ENCODE assay signal across 9 cellular contexts in the genomic region with DNA sequence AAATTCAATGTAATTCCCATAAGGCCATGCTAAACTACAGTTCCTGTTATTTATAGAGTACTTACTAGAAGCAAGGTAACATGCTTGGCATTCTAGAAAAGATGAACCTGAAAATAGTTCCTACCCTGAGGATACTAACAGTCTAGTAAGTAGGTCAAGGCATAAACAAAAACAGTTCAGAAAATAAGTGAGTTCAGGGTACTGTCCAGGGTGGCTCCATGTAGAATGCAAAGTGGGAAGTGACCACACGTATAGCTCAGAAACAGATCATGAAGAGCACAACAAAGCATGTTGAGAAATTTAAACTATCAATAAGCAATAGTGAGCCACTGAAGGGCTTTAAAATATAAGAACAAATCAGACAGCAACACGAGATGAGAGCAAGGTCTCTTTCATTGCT. TPM values are rescaled to one million over a fixed set of nuclear protein-coding genes. Genes with fewer than 3 reads are reported as not detected.
A peak's percentile ranks its signal among the peaks of the same experiment; 100 is the strongest.
DNase-seq lines count a peak whose midpoint lies in the region; TF ChIP-seq lines count a peak whose summit lies in the region.
"Had no signal": no experiment of that assay in that cellular context is flagged by ENCODE, and none has a peak within 500 bp of the region (broad histone marks: within the 10 kb centered on the region; RNA-seq: fewer than 3 reads in every experiment).

No MANE protein-coding gene starts in this region.

- H3K27ac ChIP-seq in GM23248 = no peak overlapping the region
- no peak overlapping the region for H3K27ac ChIP-seq in OCI-LY7 (ENCODE audit: low read depth, low read length, poor library complexity, severe bottlenecking)
- H3K27ac ChIP-seq in osteoblast (ENCODE audit: low read depth, low read length) = no peak overlapping the region
- peak overlapping the region in 2 of 5 donors; percentile 3 to 23 for H3K27ac ChIP-seq in adrenal gland

- no peak for TF ChIP-seq POLR2A in adrenal gland (IDR thresholded peaks at IDR 0.05)

- peaks cover 43% of the 10 kb centered on the region for H3K4me1 Mint-ChIP-seq in chondrocyte (ENCODE audit: low read depth)

- no peaks in the 10 kb centered on the region for H3K9me3 ChIP-seq in GM23248 (ENCODE audit: low read depth)
- H3K9me3 ChIP-seq in OCI-LY7 (ENCODE audit: low read length) = no peaks in the 10 kb centered on the region
- H3K9me3 ChIP-seq in osteoblast (ENCODE audit: low read depth, low read length) = no peaks in the 10 kb centered on the region
- H3K9me3 ChIP-seq in adrenal gland (replicated peaks in 1 of 3) = no peaks in the 10 kb centered on the region

- H3K4me3 ChIP-seq in GM23248 (0 out of 2 replicates have a peak overlapping the region, but pooled peaks have one; percentile 81), OCI-LY7 (ENCODE audit: low read depth, low read length, poor library complexity, severe bottlenecking) (peak overlapping the region; percentile 77), osteoblast (ENCODE audit: insufficient read depth, low read length) (no peak overlapping the region), adrenal gland (no peak overlapping the region)

- H3K4me2 ChIP-seq in GM23248 (ENCODE audit: unreplicated experiment) = peak overlapping the region; percentile 84
- peak overlapping the region; percentile 78 for H3K4me2 ChIP-seq in OCI-LY7 (ENCODE audit: low read length)
- H3K4me2 ChIP-seq in osteoblast (ENCODE audit: insufficient read depth, low read length) = peak overlapping the region; percentile 96

- WGBS in GM23248 (ENCODE audit: low coverage in 1 of 2, low lambda C conversion rate in 2 of 2, missing lambda C conversion rate in 2 of 2), 2 experiments = 38 to 47% methylated on average over 2 of the region's 2 CpGs
- WGBS in adrenal gland, 4 donors = 29 to 49% (median 38%) methylated on average over 2 of the region's 2 CpGs

- no peaks in the 10 kb centered on the region for H3K36me3 Mint-ChIP-seq in chondrocyte (ENCODE audit: low read depth)

- H3K27me3 ChIP-seq in GM23248 (replicated peaks; ENCODE audit: insufficient read depth) (no peaks in the 10 kb centered on the region), osteoblast (ENCODE audit: insufficient read depth, low read length) (no peaks in the 10 kb centered on the region), adrenal gland (no peaks in the 10 kb centered on the region)

- no peaks in the 10 kb centered on the region for H3K9me3 Mint-ChIP-seq in chondrocyte (ENCODE audit: low read depth)

- peak overlapping the region; percentile 85 for H3K4me3 Mint-ChIP-seq in chondrocyte (ENCODE audit: unreplicated experiment)

- CTCF ChIA-PET in OCI-LY7 (lab: Charles Lee; ENCODE audit: unreplicated experiment) = no interaction called here

- no peak for TF ChIP-seq CTCF in OCI-LY7 (conservative IDR thresholded peaks at IDR 0.05; ENCODE audit: low read length)
- no peak for TF ChIP-seq CTCF in chondrocyte (IDR thresholded peaks at IDR 0.05)
- no peak for TF ChIP-seq CTCF in osteoblast (IDR thresholded peaks at IDR 0.05; ENCODE audit: extremely low read depth, low read depth, low read length)
- TF ChIP-seq CTCF in adrenal gland (IDR thresholded peaks at IDR 0.05) = no peak

- peak overlapping the region; percentile 47 for H3K27ac Mint-ChIP-seq in chondrocyte (ENCODE audit: unreplicated experiment)

- H2AFZ ChIP-seq in GM23248 = no peak overlapping the region
- no peak overlapping the region for H2AFZ ChIP-seq in OCI-LY7 (ENCODE audit: low read length)
- H2AFZ ChIP-seq in osteoblast (ENCODE audit: low read length) = no peak overlapping the region

- H4K20me1 ChIP-seq in GM23248 (ENCODE audit: insufficient read depth) = peaks cover 6% of the 10 kb centered on the region; the same call in 1 of the 2 replicates
- peaks cover 14% of the 10 kb centered on the region for H4K20me1 ChIP-seq in OCI-LY7 (ENCODE audit: insufficient read depth, low read length)
- peaks cover 52% of the 10 kb centered on the region for H4K20me1 ChIP-seq in osteoblast (ENCODE audit: insufficient read depth, low read length)

- H3K79me2 ChIP-seq in GM23248 (ENCODE audit: insufficient read depth) = peaks cover 71% of the 10 kb centered on the region
- H3K79me2 ChIP-seq in OCI-LY7 (ENCODE audit: insufficient read depth, low read depth, low read length) = peaks cover 68% of the 10 kb centered on the region
- peaks cover 74% of the 10 kb centered on the region for H3K79me2 ChIP-seq in osteoblast (ENCODE audit: insufficient read depth, low read length)

- no peaks in the 10 kb centered on the region for H3K27me3 Mint-ChIP-seq in chondrocyte (ENCODE audit: low read depth)

- H3K4me1 ChIP-seq in GM23248 (ENCODE audit: insufficient read depth) (peaks cover 6% of the 10 kb centered on the region; the same call in 1 of the 2 replicates), OCI-LY7 (ENCODE audit: insufficient read depth, low read length, poor library complexity, severe bottlenecking) (peaks cover 29% of the 10 kb centered on the region), osteoblast (ENCODE audit: insufficient read depth, low read length) (no peaks in the 10 kb centered on the region), adrenal gland (replicated peaks in 1 of 2) (peaks cover 12 to 39% of the 10 kb centered on the region in 2 donors)

- in situ Hi-C loops in GM23248 (cut with MboI) = no loop called here

- intact Hi-C loops in OCI-LY7 (cut with micrococcal nuclease; ENCODE audit: unreplicated experiment) = no loop called here
- intact Hi-C loops in adrenal gland (cut with DNase I) = no loop called here

- BruUV-seq in OCI-LY7 (replicated peaks; lab: Mats Ljungman, UMichigan) = no TSS peak

- DNase-seq in GM23248 (peak; percentile 26), OCI-LY7 (ENCODE audit: low spot score) (no peak), chondrocyte (ENCODE audit: low spot score) (no peak), osteoblast (ENCODE audit: insufficient read length, low spot score, missing footprints) (no peak), adrenal gland (no peak), NCI-H82 (lab: John Stamatoyannopoulos, UW) (no peak), hippocampal formation (lab: John Stamatoyannopoulos, UW) (no peak)
- DNase-seq in activated CD4-positive, CD25-positive, alpha-beta regulatory T cell treated with anti-CD3 and anti-CD28 coated beads, Interleukin-2, amount 50 U/mL, for 72 hours = no peak
- DNase-seq: NCI-H2171 treated with DMSO at 0.1 percent for 48 hours had no signal

- H3K9ac ChIP-seq in GM23248 = no peak overlapping the region

- H3K9me2 ChIP-seq in GM23248 (ENCODE audit: insufficient read depth) (no peaks in the 10 kb centered on the region), OCI-LY7 (ENCODE audit: insufficient read depth, low read length) (no peaks in the 10 kb centered on the region)

- H3F3A ChIP-seq in GM23248 (ENCODE audit: insufficient read depth) = no peaks in the 10 kb centered on the region

- no peaks in the 10 kb centered on the region for H3K36me3 ChIP-seq in GM23248 (ENCODE audit: low read depth)
- peaks cover 28% of the 10 kb centered on the region; the same call in 1 of the 2 replicates for H3K36me3 ChIP-seq in OCI-LY7 (ENCODE audit: insufficient read depth, low read length)
- H3K36me3 ChIP-seq in osteoblast (ENCODE audit: insufficient read depth, low read length) = no peaks in the 10 kb centered on the region
- no peaks in the 10 kb centered on the region for H3K36me3 ChIP-seq in adrenal gland (replicated peaks in 1 of 2)

- POLR2A ChIA-PET in OCI-LY7 (lab: Charles Lee) = interaction anchor here (1.0 to 1.4 kb wide), 3 partner anchors 10 to 74 kb away, joined by 3 to 4 read pairs (median 4); no protein-coding TSS in a partner anchor

RNA-seq across cellular contexts. Expression of a gene that starts 2.3 kb away (rescaled TPM):
- total RNA-seq in GM23248 (2014; rRNA removed; shearing (Covaris generic)) = 359 and 363 TPM in 2 replicates
- 540 and 553 TPM in 2 replicates for polyA plus RNA-seq in GM23248 (2016; fragmentation: Nextera tagmentation; extraction: Ambion mirVana)
- 63.1 and 129 TPM in 2 replicates for total RNA-seq in OCI-LY7 (2014; rRNA removed; shearing (Covaris generic))
- 221 and 232 TPM in 2 replicates for total RNA-seq in OCI-LY7 (2022)
- total RNA-seq in chondrocyte = 345 to 455 TPM (median 361 TPM) in 3 replicates
- 306 and 314 TPM in 2 replicates for total RNA-seq in osteoblast
- 100 to 1,000 TPM; 156 to 509 (median 319) TPM for total RNA-seq in adrenal gland
- 100 to 1,000 TPM in 1 of 3 donors, 10 to 100 TPM in 2; 33.7 to 532 (median 65.3) TPM for polyA plus RNA-seq in adrenal gland

RNA-seq across cellular contexts. Expression of a gene that starts 47.2 kb away (rescaled TPM):
- 27.6 and 41.0 TPM in 2 replicates for total RNA-seq in GM23248 (2014; rRNA removed; shearing (Covaris generic))
- polyA plus RNA-seq in GM23248 (2016; fragmentation: Nextera tagmentation; extraction: Ambion mirVana) (41.2 and 47.6 TPM in 2 replicates), adrenal gland (10 to 100 TPM; 51.7 to 73.6 (median 62.6) TPM)
- total RNA-seq in OCI-LY7 (2014; rRNA removed; shearing (Covaris generic)) = 58.3 and 65.8 TPM in 2 replicates
- total RNA-seq in OCI-LY7 (2022) (82.6 and 86.4 TPM in 2 replicates), chondrocyte (63.3 to 109 TPM (median 65.4 TPM) in 3 replicates), osteoblast (42.7 and 44.5 TPM in 2 replicates), adrenal gland (100 to 1,000 TPM in 4 of 8 donors, 10 to 100 TPM in 4; 66.9 to 165 (median 92.9) TPM)

Comparison
In these comparisons a context has a peak if more than half of its experiments do, and no peak if none do; other contexts are left out.
1. H3K4me3 ChIP-seq: peak in GM23248 (single experiment) and OCI-LY7 (single experiment); none in osteoblast (single experiment) and adrenal gland (0 of 4).
2. Peak in every context shown above with its lines, with median percentiles within 50 percentile points of each other: H3K4me2 ChIP-seq.